ENCODE assay signal across 1 cellular context in the genomic region with DNA sequence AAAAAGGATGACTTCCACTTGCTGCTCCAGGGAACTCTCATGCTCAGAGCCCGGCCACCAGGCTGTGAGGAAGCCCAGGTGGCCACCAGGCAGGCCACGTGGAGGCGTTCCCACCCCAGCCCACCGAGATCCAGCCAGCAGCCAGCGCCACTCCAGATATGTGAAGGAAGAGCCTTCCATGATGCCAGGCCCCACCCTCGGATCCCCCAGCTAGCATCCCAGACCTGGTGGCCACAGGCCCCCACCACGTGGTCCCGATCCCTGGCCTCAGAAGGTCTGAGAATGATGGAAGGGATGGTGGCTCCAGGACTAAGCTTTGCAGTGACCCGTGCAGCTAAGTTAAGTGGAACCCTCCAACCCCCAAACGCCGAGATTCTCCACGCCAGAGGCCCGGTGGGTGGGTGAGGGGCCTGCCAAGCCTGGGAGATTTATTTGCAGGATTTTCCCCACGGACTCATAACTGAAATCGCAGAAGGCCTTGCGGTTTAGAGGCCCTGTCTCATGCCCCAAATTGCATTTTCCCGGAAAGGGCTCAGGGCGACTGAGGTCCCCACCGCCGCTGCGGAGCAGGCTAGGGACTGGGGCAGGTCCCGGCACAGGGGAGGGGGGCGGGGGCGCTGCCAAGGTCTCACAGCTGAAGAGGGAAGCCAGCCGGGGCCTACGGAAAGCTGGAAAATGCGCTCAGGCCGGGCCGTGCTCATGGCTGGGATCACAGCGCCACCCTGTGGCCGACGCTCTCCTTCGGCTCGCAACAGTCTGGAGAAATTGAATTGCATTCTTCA.
TF ChIP-seq lines count a peak whose summit lies in the region.

No MANE protein-coding gene starts in this region.

TF ChIP-seq in endothelial cell of umbilical vein, 7 proteins besides CTCF, POLR2A, EP300 and RAD21:
- TF ChIP-seq, protein P1, sequence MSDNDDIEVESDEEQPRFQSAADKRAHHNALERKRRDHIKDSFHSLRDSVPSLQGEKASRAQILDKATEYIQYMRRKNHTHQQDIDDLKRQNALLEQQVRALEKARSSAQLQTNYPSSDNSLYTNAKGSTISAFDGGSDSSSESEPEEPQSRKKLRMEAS (IDR thresholded peaks at IDR 0.05; ENCODE audit: insufficient read depth, insufficient read length), result no peak
